ENCODE assay signal across 11 cellular contexts in genomic region chr2:20506281-20506685, GRCh38. TPM values are rescaled to one million over a fixed set of nuclear protein-coding genes. Genes with fewer than 3 reads are reported as not detected.
DNase-seq lines count a peak whose midpoint lies in the region.
"Had no signal": no experiment of that assay in that cellular context is flagged by ENCODE, and none has a peak within 500 bp of the region (broad histone marks: within the 10 kb centered on the region; RNA-seq: fewer than 3 reads in every experiment).

No MANE protein-coding gene starts in this region.

- H4K20me1 ChIP-seq in GM23248 (ENCODE audit: insufficient read depth), result no peaks in the 10 kb centered on the region

- H3K9ac ChIP-seq in GM23248, result no peak overlapping the region

- no peaks in the 10 kb centered on the region for H3K36me3 ChIP-seq in GM23248 (ENCODE audit: low read depth)
- H3K36me3 ChIP-seq: heart left ventricle, stomach had no signal

- no peaks in the 10 kb centered on the region for H3K27me3 ChIP-seq in GM23248 (replicated peaks; ENCODE audit: insufficient read depth)
- H3K27me3 ChIP-seq: heart left ventricle, stomach had no signal

- H3K4me1 ChIP-seq in GM23248 (ENCODE audit: insufficient read depth), result peaks cover 22% of the 10 kb centered on the region

- H3K9me2 ChIP-seq in GM23248 (ENCODE audit: insufficient read depth), result no peaks in the 10 kb centered on the region

- no peak overlapping the region for H3K4me3 ChIP-seq in GM23248
- H3K4me3 ChIP-seq: heart left ventricle, stomach had no signal

- in situ Hi-C loops in GM23248 (cut with MboI), result no loop called here

- DNase-seq in GM23248, result peak; percentile 87
- DNase-seq in SW480 (ENCODE audit: low spot score), result peak; percentile 30
- DNase-seq in fibroblast of gingiva (ENCODE audit: low read depth), result peak; percentile 25
- peak; percentile 90 for DNase-seq in renal cortical epithelial cell (ENCODE audit: low read depth)
- DNase-seq in medulla oblongata (ENCODE audit: extremely low spot score), result no peak
- no peak for DNase-seq in HuH-7 (ENCODE audit: low spot score)
- no peak for DNase-seq in NCI-H69 (lab: John Stamatoyannopoulos, UW)
- no peak for DNase-seq in stimulated activated CD4-positive, alpha-beta T cell treated with anti-CD3 and anti-CD28 coated beads, Interleukin-1b, Interleukin-23, amount 100 ng/mL, for 48 hours
- DNase-seq: NCI-H1436 treated with DMSO at 0.1 percent for 48 hours, stomach had no signal

- WGBS in GM23248 (ENCODE audit: low coverage in 1 of 2, low lambda C conversion rate in 2 of 2, missing lambda C conversion rate in 2 of 2), 2 experiments, result 93 to 98% methylated on average over 4 of the region's 4 CpGs

- H3K9me3 ChIP-seq in GM23248 (ENCODE audit: low read depth), result no peaks in the 10 kb centered on the region
- H3K9me3 ChIP-seq: heart left ventricle, stomach had no signal

- H3K4me2 ChIP-seq in GM23248 (ENCODE audit: unreplicated experiment), result no peak overlapping the region

- peaks cover 3% of the 10 kb centered on the region; the same call in 1 of the 2 replicates for H3F3A ChIP-seq in GM23248 (ENCODE audit: insufficient read depth)

- H2AFZ ChIP-seq in GM23248, result no peak overlapping the region

- no peak overlapping the region for H3K27ac ChIP-seq in GM23248
- H3K27ac ChIP-seq: heart left ventricle had no signal

- H3K79me2 ChIP-seq in GM23248 (ENCODE audit: insufficient read depth), result no peaks in the 10 kb centered on the region

RNA-seq across cellular contexts. Expression of gene RHOB, which starts 59.4 kb away (rescaled TPM):
- total RNA-seq in GM23248 (2014; rRNA removed; shearing (Covaris generic)), result 303 and 305 TPM in 2 replicates
- polyA plus RNA-seq in GM23248 (2016; fragmentation: Nextera tagmentation; extraction: Ambion mirVana), result 45.6 and 47.8 TPM in 2 replicates
- 466 and 1,033 TPM in 2 replicates for total RNA-seq in renal cortical epithelial cell

Comparison
In these comparisons a context has a peak if more than half of its experiments do, and no peak if none do; other contexts are left out.
1. DNase-seq: peak in GM23248 (single experiment), SW480 (single experiment), fibroblast of gingiva (single experiment) and renal cortical epithelial cell (single experiment); none in medulla oblongata (single experiment), HuH-7 (single experiment), NCI-H69 (single experiment) and stimulated activated CD4-positive, alpha-beta T cell treated with anti-CD3 and anti-CD28 coated beads, Interleukin-1b, Interleukin-23, amount 100 ng/mL, for 48 hours (single experiment).